ENCODE assay signal across 18 cellular contexts in the genomic region with DNA sequence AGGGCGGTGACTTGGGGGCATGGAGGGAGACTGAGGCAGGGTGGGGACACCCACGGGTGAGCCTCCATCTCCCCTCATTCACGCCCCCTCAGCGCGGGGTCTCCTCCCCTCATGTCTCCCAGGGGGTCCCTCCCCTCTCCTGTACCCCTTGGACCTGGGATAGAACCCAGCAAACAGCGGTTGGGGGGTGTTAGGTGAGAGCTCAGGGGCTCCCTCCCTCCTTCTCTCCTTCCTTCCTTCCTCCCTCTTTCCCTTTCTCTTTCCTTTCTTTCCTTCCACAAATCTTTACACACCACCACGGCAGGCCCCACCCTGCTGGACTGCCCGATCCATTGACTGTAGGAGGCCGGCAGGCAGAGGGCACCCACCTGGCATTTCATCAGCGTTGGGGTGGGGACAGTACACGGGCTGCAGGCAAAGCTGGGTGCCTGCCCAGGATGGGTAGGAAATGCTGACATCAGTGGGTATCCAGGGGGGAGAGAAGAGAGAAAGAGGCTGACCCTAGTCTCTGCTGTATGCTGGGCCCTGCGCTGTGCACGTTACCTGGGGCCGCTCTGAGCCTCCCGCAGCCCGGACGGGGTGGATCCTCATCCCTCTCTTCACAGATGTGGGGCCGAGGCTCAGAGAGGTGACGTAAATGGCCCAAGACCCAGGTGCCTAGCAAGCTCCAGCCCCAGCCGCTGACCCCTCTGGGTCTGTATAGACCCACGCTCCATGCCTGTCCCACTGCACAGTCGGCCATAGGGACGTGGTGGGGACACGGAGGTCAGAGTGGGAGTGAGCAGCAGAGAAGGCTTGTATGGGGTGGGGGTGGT. TPM values are rescaled to one million over a fixed set of nuclear protein-coding genes. Genes with fewer than 3 reads are reported as not detected.
DNase-seq lines count a peak whose midpoint lies in the region; ATAC-seq and TF ChIP-seq lines count a peak whose summit lies in the region.
"Had no signal": no experiment of that assay in that cellular context is flagged by ENCODE, and none has a peak within 500 bp of the region (broad histone marks: within the 10 kb centered on the region; RNA-seq: fewer than 3 reads in every experiment).

No MANE protein-coding gene starts in this region.

- peak overlapping the region in 1 of 5 experiments; percentile 2 for H3K4me3 Mint-ChIP-seq in brain
- no peak overlapping the region for H3K4me3 Mint-ChIP-seq in mesothelial cell of epicardium

- peaks cover 50% of the 10 kb centered on the region for H3K4me1 Mint-ChIP-seq in brain
- H3K4me1 Mint-ChIP-seq in mesothelial cell of epicardium: peaks cover 21% of the 10 kb centered on the region

- H3K4me3 ChIP-seq in MG63 (no peak overlapping the region), tibial artery (no peak overlapping the region), SJCRH30 (no peak overlapping the region)

- DNase-seq in MG63 (peak; percentile 72), mesothelial cell of epicardium (ENCODE audit: low spot score in 2 of 2, unreplicated experiment in 2 of 2) (no peak), tibial artery (no peak), SJCRH30 (no peak)
- DNase-seq in activated effector memory CD4-positive, alpha-beta T cell treated with Interleukin-2 at 50 U/mL for 16 hours: no peak
- DNase-seq: activated CD4-positive, alpha-beta T cell treated with anti-CD3 and anti-CD28 coated beads for 4 hours; activated effector memory CD4-positive, alpha-beta T cell treated with anti-CD3 and anti-CD28 coated beads, Interleukin-2, amount 50 U/mL, for 16 hours; anterior cingulate cortex; C1 segment of cervical spinal cord; GF-D8; kidney glomerular epithelial cell; NCI-H2227 treated with DMSO at 0.1 percent for 48 hours; occipital lobe; stimulated activated CD4-positive, alpha-beta T cell treated with anti-CD3 and anti-CD28 coated beads, Interleukin-4, amount 100 ng/mL, for 1 hour had no signal

- peaks cover 3% of the 10 kb centered on the region for H3K27me3 Mint-ChIP-seq in brain
- no peaks in the 10 kb centered on the region for H3K27me3 Mint-ChIP-seq in mesothelial cell of epicardium (ENCODE audit: low read depth)

- H3K9me3 ChIP-seq in MG63 (no peaks in the 10 kb centered on the region), tibial artery (no peaks in the 10 kb centered on the region), SJCRH30 (replicated peaks) (no peaks in the 10 kb centered on the region)

- H3K27ac Mint-ChIP-seq in brain (peak overlapping the region; percentile 29 to 63 (median 54)), mesothelial cell of epicardium (peak overlapping the region; percentile 44)

- H3K36me3 Mint-ChIP-seq in brain (no peaks in the 10 kb centered on the region), mesothelial cell of epicardium (no peaks in the 10 kb centered on the region)

- H3K4me1 ChIP-seq in tibial artery (peaks cover 0 to 41% (median 18%) of the 10 kb centered on the region in 4 donors), SJCRH30 (peaks cover 38% of the 10 kb centered on the region)

- H3K27ac ChIP-seq in tibial artery (peak overlapping the region; percentile 18 to 22), SJCRH30 (no peak overlapping the region)

- TF ChIP-seq CTCF in brain (conservative IDR thresholded peaks at IDR 0.05) (no peak), mesothelial cell of epicardium (IDR thresholded peaks at IDR 0.05; ENCODE audit: unreplicated experiment) (no peak), tibial artery (IDR thresholded peaks at IDR 0.05) (no peak)

- H3K9me3 Mint-ChIP-seq in brain: no peaks in the 10 kb centered on the region
- H3K9me3 Mint-ChIP-seq in mesothelial cell of epicardium: no peaks in the 10 kb centered on the region

- H3K36me3 ChIP-seq in MG63 (no peaks in the 10 kb centered on the region), tibial artery (no peaks in the 10 kb centered on the region), SJCRH30 (no peaks in the 10 kb centered on the region)

- H3K27me3 ChIP-seq in MG63: no peaks in the 10 kb centered on the region
- peaks cover 0 to 65% of the 10 kb centered on the region in 2 donors for H3K27me3 ChIP-seq in tibial artery
- no peaks in the 10 kb centered on the region for H3K27me3 ChIP-seq in SJCRH30

- no peak for ATAC-seq in HG03108 (IDR thresholded peaks at IDR 0.05; ENCODE audit: unreplicated experiment)

- intact Hi-C loops in tibial artery (cut with DNase I; ENCODE audit: low total_unique reads): no loop called here

RNA-seq across cellular contexts. Expression of a gene that starts 3.5 kb away (rescaled TPM):
- 1.4 TPM in 1 of 2 replicates, not detected in the other for total RNA-seq in MG63 (2014; rRNA removed; shearing (Covaris generic); ENCODE audit: low replicate concordance)
- 2.6 TPM for polyA plus RNA-seq in brain (ENCODE audit: insufficient read depth, low read depth, low replicate concordance)
- 7.0 to 8.5 TPM (median 7.8 TPM) in 3 replicates for total RNA-seq in mesothelial cell of epicardium
- 3.1 and 3.8 TPM in 2 replicates for total RNA-seq in SJCRH30 (2014; rRNA removed; shearing (Covaris generic))

RNA-seq across cellular contexts. Expression of a gene that starts 6.8 kb away (rescaled TPM):
- total RNA-seq in MG63 (2014; rRNA removed; shearing (Covaris generic); ENCODE audit: low replicate concordance): 19.7 and 35.1 TPM in 2 replicates
- polyA plus RNA-seq in brain (ENCODE audit: insufficient read depth, low read depth, low replicate concordance): 95.6 TPM
- total RNA-seq in mesothelial cell of epicardium: 52.6 to 54.4 TPM (median 53.1 TPM) in 3 replicates
- 22.1 and 25.9 TPM in 2 replicates for total RNA-seq in SJCRH30 (2014; rRNA removed; shearing (Covaris generic))

RNA-seq across cellular contexts. Expression of a gene that starts 15.3 kb away (rescaled TPM):
- total RNA-seq in MG63 (2014; rRNA removed; shearing (Covaris generic); ENCODE audit: low replicate concordance): 3.1 and 4.0 TPM in 2 replicates
- polyA plus RNA-seq in brain (ENCODE audit: insufficient read depth, low read depth, low replicate concordance): 6.5 TPM
- 19.0 to 23.1 TPM (median 22.0 TPM) in 3 replicates for total RNA-seq in mesothelial cell of epicardium
- total RNA-seq in SJCRH30 (2014; rRNA removed; shearing (Covaris generic)): 2.9 and 3.6 TPM in 2 replicates

RNA-seq across cellular contexts. Expression of a gene that starts 27.2 kb away (rescaled TPM):
- total RNA-seq in MG63 (2014; rRNA removed; shearing (Covaris generic); ENCODE audit: low replicate concordance): not detected in 2 replicates
- polyA plus RNA-seq in brain (ENCODE audit: insufficient read depth, low read depth, low replicate concordance): 3.1 TPM
- not detected in 3 replicates for total RNA-seq in mesothelial cell of epicardium
- total RNA-seq in SJCRH30 (2014; rRNA removed; shearing (Covaris generic)): not detected in 2 replicates
- total RNA-seq: mononuclear cell, occipital lobe, skeletal muscle tissue had no signal

RNA-seq across cellular contexts. Expression of a gene that starts 30.3 kb away (rescaled TPM):
- total RNA-seq in MG63 (2014; rRNA removed; shearing (Covaris generic); ENCODE audit: low replicate concordance): 149 and 180 TPM in 2 replicates
- 43.8 TPM for polyA plus RNA-seq in brain (ENCODE audit: insufficient read depth, low read depth, low replicate concordance)
- total RNA-seq in mesothelial cell of epicardium: 35.0 to 39.2 TPM (median 38.6 TPM) in 3 replicates
- total RNA-seq in SJCRH30 (2014; rRNA removed; shearing (Covaris generic)): 63.2 and 70.8 TPM in 2 replicates
